17 cellular contexts compared by ENCODE assay signal in the genomic region with DNA sequence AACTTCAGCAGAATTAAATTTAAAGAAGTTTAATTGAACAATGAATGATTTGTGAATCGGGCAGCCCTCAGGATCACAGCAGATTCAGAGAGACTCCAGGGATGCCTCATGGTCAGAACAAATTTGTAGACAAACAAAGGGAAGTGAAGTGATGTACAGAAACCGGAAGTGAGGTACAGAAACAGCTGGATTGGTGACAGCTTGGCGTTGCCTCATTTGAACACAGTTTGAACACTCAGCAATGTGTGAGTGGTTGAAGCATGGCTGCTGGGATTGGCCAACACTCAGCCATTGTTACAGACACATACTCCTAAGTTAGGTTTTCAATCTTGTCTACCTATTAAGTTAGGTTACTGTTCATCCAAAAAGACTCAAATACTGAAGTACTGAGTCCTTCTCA.
DNase-seq lines count a peak whose midpoint lies in the region; FAIRE-seq and TF ChIP-seq lines count a peak whose summit lies in the region.
"Had no signal": no experiment of that assay in that cellular context is flagged by ENCODE, and none has a peak within 500 bp of the region (broad histone marks: within the 10 kb centered on the region; RNA-seq: fewer than 3 reads in every experiment).

No MANE protein-coding gene starts in this region.

- no peak overlapping the region for H3K4me3 ChIP-seq in Jurkat, Clone E6-1 (ENCODE audit: low read length)
- H3K4me3 ChIP-seq in epithelial cell of esophagus (ENCODE audit: low read length), result no peak overlapping the region
- H3K4me3 ChIP-seq: A549; BLaER1 treated with 17β-estradiol and CSF1 and Interleukin-3, amounts not matched to agents 10 nM and 100 nM had no signal

- no peak for TF ChIP-seq CTCF in epithelial cell of esophagus (IDR thresholded peaks at IDR 0.05; ENCODE audit: insufficient read depth, low read depth, low read length, missing control alignments)

- DNase-seq in SKM-1 treated with dmso at 0.1 percent for 144 hours (lab: John Stamatoyannopoulos, UW; ENCODE audit: unreplicated experiment), result peak; percentile 26
- no peak for DNase-seq in SKM-1 (lab: John Stamatoyannopoulos, UW; ENCODE audit: unreplicated experiment)
- DNase-seq in Jurkat, Clone E6-1 (ENCODE audit: low read depth, low spot score), result peak; percentile 4
- peak; percentile 45 for DNase-seq in NOMO-1 treated with DMSO at 0.1 percent for 48 hours (lab: John Stamatoyannopoulos, UW; ENCODE audit: unreplicated experiment)
- peak; percentile 36 for DNase-seq in epithelial cell of esophagus (ENCODE audit: low read depth)
- DNase-seq in NCI-H2171 treated with DMSO at 0.1 percent for 48 hours (lab: John Stamatoyannopoulos, UW), result no peak
- no peak for DNase-seq in hippocampal formation (lab: John Stamatoyannopoulos, UW)
- DNase-seq in GM12891 (ENCODE audit: insufficient read length, low spot score), result no peak
- DNase-seq: CD8-positive, alpha-beta memory T cell; KG1; NCI-H1048; NCI-H1436 treated with DMSO at 0.1 percent for 48 hours; NCI-H2029 treated with DMSO at 0.1 percent for 48 hours had no signal

- FAIRE-seq in GM12891 (lab: Jason Lieb, UNC), result no peak
- FAIRE-seq: A549, D721Med, H1 had no signal

- TF ChIP-seq POLR2A in GM12891 (IDR thresholded peaks at IDR 0.05; ENCODE audit: low read depth, low read length), result no peak

TF ChIP-seq in GM12891, 5 proteins besides CTCF, POLR2A, EP300 and RAD21:
- TF ChIP-seq SPI1 (IDR thresholded peaks at IDR 0.05; ENCODE audit: low read depth, low read length), result no peak
- no peak for TF ChIP-seq POU2F2 (IDR thresholded peaks at IDR 0.05; ENCODE audit: low read depth, low read length)
- no peak for TF ChIP-seq POLR2AphosphoS5 (IDR thresholded peaks at IDR 0.05; ENCODE audit: low read depth, low read length)
- TF ChIP-seq TAF1 (IDR thresholded peaks at IDR 0.05; ENCODE audit: low read depth, low read length), result no peak
- TF ChIP-seq PAX5 (IDR thresholded peaks at IDR 0.05; ENCODE audit: insufficient read depth, low read length, severe bottlenecking), result no peak

Comparison
In these comparisons a context has a peak if more than half of its experiments do, and no peak if none do; other contexts are left out.
1. DNase-seq: peak in SKM-1 treated with dmso at 0.1 percent for 144 hours (single experiment), Jurkat, Clone E6-1 (single experiment), NOMO-1 treated with DMSO at 0.1 percent for 48 hours (single experiment) and epithelial cell of esophagus (single experiment); none in SKM-1 (single experiment), NCI-H2171 treated with DMSO at 0.1 percent for 48 hours (single experiment), hippocampal formation (0 of 2) and GM12891 (single experiment).